In the genomic region with DNA sequence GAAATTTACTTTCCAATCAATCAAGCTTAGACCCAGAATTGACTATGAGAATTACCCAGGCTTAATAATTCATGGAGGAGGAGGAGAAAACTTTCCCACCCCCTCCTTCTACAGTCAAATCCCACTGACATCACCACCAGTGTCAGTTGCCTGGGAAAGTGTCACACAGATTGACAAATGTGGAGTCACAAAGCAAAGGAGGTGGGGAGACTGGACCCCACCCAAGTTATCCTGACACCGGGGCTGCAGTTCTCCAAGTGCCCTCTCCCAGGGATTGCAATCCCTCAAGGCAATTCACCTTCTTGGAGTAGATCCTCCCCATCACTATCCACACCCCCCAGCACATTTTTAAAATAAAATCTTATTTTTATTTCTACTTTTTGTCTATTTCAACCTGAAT, we compare ENCODE assay signal across 19 cellular contexts.
DNase-seq lines count a peak whose midpoint lies in the region; ATAC-seq and TF ChIP-seq lines count a peak whose summit lies in the region.
"Had no signal": no experiment of that assay in that cellular context is flagged by ENCODE, and none has a peak within 500 bp of the region (broad histone marks: within the 10 kb centered on the region; RNA-seq: fewer than 3 reads in every experiment).

No MANE protein-coding gene starts in this region.

- H4K20me1 ChIP-seq in IMR-90 (ENCODE audit: insufficient read depth, low read length) (no peaks in the 10 kb centered on the region), osteoblast (ENCODE audit: insufficient read depth, low read length) (no peaks in the 10 kb centered on the region)
- H4K20me1 ChIP-seq: BLaER1 treated with 17β-estradiol and CSF1 and Interleukin-3, amounts not matched to agents 10 nM and 100 nM had no signal

- no peak overlapping the region for H2AK5ac ChIP-seq in IMR-90 (ENCODE audit: low read depth, low read length)

- H3K4me3 ChIP-seq in IMR-90 (ENCODE audit: insufficient read depth, low read depth, low read length) (no peak overlapping the region), osteoblast (ENCODE audit: insufficient read depth, low read length) (no peak overlapping the region), aorta (ENCODE audit: low read length in 2 of 2) (no peak overlapping the region)
- H3K4me3 ChIP-seq: A549; BLaER1 treated with 17β-estradiol and CSF1 and Interleukin-3, amounts not matched to agents 10 nM and 100 nM had no signal

- TF ChIP-seq POLR2A in IMR-90 (IDR thresholded peaks at IDR 0.05; ENCODE audit: low read depth, low read length): no peak

- H3K4ac ChIP-seq in IMR-90 (ENCODE audit: low read depth, low read length): no peak overlapping the region

- no peak overlapping the region for H4K91ac ChIP-seq in IMR-90 (ENCODE audit: insufficient read depth, low read depth, low read length)

- POLR2A ChIA-PET in IMR-90 (lab: Charles Lee; ENCODE audit: unreplicated experiment): no interaction called here
- POLR2A ChIA-PET in WTC11 (lab: Charles Lee): no interaction called here

- H3K4me2 ChIP-seq in IMR-90 (ENCODE audit: low read depth, low read length) (no peak overlapping the region), osteoblast (ENCODE audit: insufficient read depth, low read length) (no peak overlapping the region)
- H3K4me2 ChIP-seq: A549; BLaER1 treated with 17β-estradiol and CSF1 and Interleukin-3, amounts not matched to agents 10 nM and 100 nM had no signal

- TF ChIP-seq CTCF in IMR-90 (conservative IDR thresholded peaks at IDR 0.05; ENCODE audit: low read depth, low read length) (no peak), WTC11 (IDR thresholded peaks at IDR 0.05) (no peak), osteoblast (IDR thresholded peaks at IDR 0.05; ENCODE audit: extremely low read depth, low read depth, low read length) (no peak)

- ATAC-seq in IMR-90 (ENCODE audit: low read depth) (no peak), WTC11 (no peak), HG02938 (IDR thresholded peaks at IDR 0.05; ENCODE audit: unreplicated experiment) (no peak), GM18858 (IDR thresholded peaks at IDR 0.05; ENCODE audit: unreplicated experiment) (no peak), aorta (ENCODE audit: low FRiP score) (no peak), GM19397 (IDR thresholded peaks at IDR 0.05; ENCODE audit: unreplicated experiment) (no peak)
- ATAC-seq: A549; CD8-positive, alpha-beta T cell had no signal

- no peak overlapping the region for H3K23ac ChIP-seq in IMR-90 (ENCODE audit: low read depth, low read length)

- H4K5ac ChIP-seq in IMR-90 (ENCODE audit: low read depth, low read length): no peak overlapping the region

- H3K27me3 Mint-ChIP-seq in WTC11 (ENCODE audit: low read depth): peaks cover 67% of the 10 kb centered on the region
- H3K27me3 Mint-ChIP-seq: B cell; CD4-positive, alpha-beta T cell had no signal

- peak overlapping the region in 1 of 2 experiments; percentile 40; a peak in 1 of 4 replicates for H4K8ac ChIP-seq in IMR-90 (ENCODE audit: low read depth in 2 of 2, low read length in 2 of 2)

- TF ChIP-seq RAD21 in IMR-90 (IDR thresholded peaks at IDR 0.05; ENCODE audit: low read length): no peak

- peaks cover 51% of the 10 kb centered on the region for H3K4me1 Mint-ChIP-seq in WTC11
- H3K4me1 Mint-ChIP-seq: B cell had no signal

- H3K9me3 Mint-ChIP-seq in WTC11: no peaks in the 10 kb centered on the region

- H3K36me3 Mint-ChIP-seq in WTC11: peaks cover 2% of the 10 kb centered on the region
- H3K36me3 Mint-ChIP-seq: CD8-positive, alpha-beta T cell had no signal

- no peak overlapping the region for H3K9ac ChIP-seq in IMR-90 (ENCODE audit: low read depth, low read length)
- H3K9ac ChIP-seq: BLaER1 treated with 17β-estradiol and CSF1 and Interleukin-3, amounts not matched to agents 10 nM and 100 nM had no signal

- H3K56ac ChIP-seq in IMR-90 (ENCODE audit: extremely low read depth, insufficient read depth, low read length): no peak overlapping the region

- H2AFZ ChIP-seq in IMR-90 (replicated peaks; ENCODE audit: low read length, poor library complexity): no peak overlapping the region
- no peak overlapping the region for H2AFZ ChIP-seq in osteoblast (ENCODE audit: low read length)

- H3K14ac ChIP-seq in IMR-90 (replicated peaks; ENCODE audit: low read depth, low read length): no peak overlapping the region

- H3K9me1 ChIP-seq in IMR-90 (ENCODE audit: insufficient read depth, low read length): no peaks in the 10 kb centered on the region

- H2BK20ac ChIP-seq in IMR-90 (ENCODE audit: low read depth, low read length): no peak overlapping the region

- no peak overlapping the region for H3K4me3 Mint-ChIP-seq in WTC11
- H3K4me3 Mint-ChIP-seq: B cell; CD4-positive, alpha-beta T cell; CD8-positive, alpha-beta T cell had no signal

- CTCF ChIA-PET in IMR-90 (lab: Yijun Ruan, JAX): interaction anchor here (0.9 kb wide), 1 partner anchor 13 kb away, joined by 4 read pairs; no protein-coding TSS in a partner anchor
- CTCF ChIA-PET in WTC11 (lab: Charles Lee): no interaction called here

- no peak overlapping the region for H2BK120ac ChIP-seq in IMR-90 (ENCODE audit: low read depth, low read length)

- no peak overlapping the region for H2AK9ac ChIP-seq in IMR-90 (replicated peaks; ENCODE audit: low read depth, low read length, poor library complexity)

- DNase-seq in IMR-90 (no peak), WTC11 (ENCODE audit: low spot score) (no peak), osteoblast (ENCODE audit: insufficient read length, low spot score, missing footprints) (peak; percentile 4), aorta (no peak)
- DNase-seq: 8988T; AML-193; Caco-2; Calu3; CD4-positive, alpha-beta T cell; CD8-positive, alpha-beta T cell; DMS79 treated with DMSO at 0.1 percent for 48 hours; GF-D8 had no signal

- no peak overlapping the region for H3K18ac ChIP-seq in IMR-90 (ENCODE audit: low read depth, low read length)

- no TSS peak for BruUV-seq in IMR-90 (replicated peaks; lab: Mats Ljungman, UMichigan)

- H3K36me3 ChIP-seq in IMR-90 (ENCODE audit: control insufficient read depth, insufficient read depth, low read length) (no peaks in the 10 kb centered on the region), osteoblast (ENCODE audit: insufficient read depth, low read length) (no peaks in the 10 kb centered on the region), aorta (ENCODE audit: control insufficient read depth in 1 of 2, insufficient read depth in 2 of 2, low read length in 1 of 2) (no peaks in the 10 kb centered on the region)
- H3K36me3 ChIP-seq: BLaER1 treated with 17β-estradiol and CSF1 and Interleukin-3, amounts not matched to agents 10 nM and 100 nM had no signal

- no peak overlapping the region for H3K27ac ChIP-seq in IMR-90 (ENCODE audit: insufficient read depth, low read length)
- H3K27ac ChIP-seq in osteoblast (ENCODE audit: low read depth, low read length): no peak overlapping the region
- H3K27ac ChIP-seq in aorta (ENCODE audit: low read depth in 1 of 2, low read length in 2 of 2): no peak overlapping the region
- H3K27ac ChIP-seq: A549; BLaER1 treated with 17β-estradiol and CSF1 and Interleukin-3, amounts not matched to agents 10 nM and 100 nM; C4-2B had no signal

- H2BK15ac ChIP-seq in IMR-90 (ENCODE audit: low read depth, low read length): no peak overlapping the region

- H3K27me3 ChIP-seq in IMR-90 (ENCODE audit: control insufficient read depth, insufficient read depth, low read length): no peaks in the 10 kb centered on the region; the same call in 1 of the 2 replicates
- no peaks in the 10 kb centered on the region for H3K27me3 ChIP-seq in osteoblast (ENCODE audit: insufficient read depth, low read length)
- H3K27me3 ChIP-seq in aorta (ENCODE audit: control insufficient read depth in 1 of 2, insufficient read depth in 2 of 2, low read length in 1 of 2): no peaks in the 10 kb centered on the region
- H3K27me3 ChIP-seq: BLaER1 treated with 17β-estradiol and CSF1 and Interleukin-3, amounts not matched to agents 10 nM and 100 nM had no signal

- H3K9me3 ChIP-seq in IMR-90 (ENCODE audit: control insufficient read depth, insufficient read depth, low read length) (no peaks in the 10 kb centered on the region), osteoblast (ENCODE audit: low read depth, low read length) (no peaks in the 10 kb centered on the region), aorta (ENCODE audit: control insufficient read depth, low read length) (no peaks in the 10 kb centered on the region)
- H3K9me3 ChIP-seq: A549; BLaER1 treated with 17β-estradiol and CSF1 and Interleukin-3, amounts not matched to agents 10 nM and 100 nM; Caco-2 had no signal

- in situ Hi-C loops in IMR-90 (cut with MboI; ENCODE audit: low sequenced_read_pairs): no loop called here

- H3K79me1 ChIP-seq in IMR-90 (ENCODE audit: low read depth in 1 of 2, low read length in 2 of 2): no peaks in the 10 kb centered on the region

- no peak overlapping the region for H3K27ac Mint-ChIP-seq in WTC11
- H3K27ac Mint-ChIP-seq: B cell; CD4-positive, alpha-beta T cell; CD8-positive, alpha-beta T cell had no signal

- no peaks in the 10 kb centered on the region for H3K4me1 ChIP-seq in IMR-90 (ENCODE audit: control insufficient read depth, insufficient read depth, low read length)
- no peaks in the 10 kb centered on the region for H3K4me1 ChIP-seq in osteoblast (ENCODE audit: insufficient read depth, low read length)
- H3K4me1 ChIP-seq in aorta (ENCODE audit: control insufficient read depth in 1 of 2, insufficient read depth in 2 of 2, low read length in 2 of 2): no peaks in the 10 kb centered on the region
- H3K4me1 ChIP-seq: A549; BLaER1 treated with 17β-estradiol and CSF1 and Interleukin-3, amounts not matched to agents 10 nM and 100 nM; Caco-2 had no signal

- H2BK5ac ChIP-seq in IMR-90 (ENCODE audit: low read depth, low read length, poor library complexity, severe bottlenecking): peak overlapping the region; percentile 31

- intact Hi-C loops in IMR-90 (cut with micrococcal nuclease) (no loop called here), aorta (cut with DNase I) (no loop called here)

- dilution Hi-C loops in IMR-90 (cut with HindIII; ENCODE audit: low sequenced_read_pairs, unreplicated experiment): no loop called here

- WGBS in IMR-90 (ENCODE audit: extremely low coverage in 2 of 2, insufficient read length in 1 of 2), 2 experiments: no CpG with 5 or more reads among the region's 1 CpG
- 46 to 50% methylated on average over 1 of the region's 1 CpG for WGBS in aorta, 2 donors

- no peaks in the 10 kb centered on the region for H3K79me2 ChIP-seq in osteoblast (ENCODE audit: insufficient read depth, low read length)

TF ChIP-seq in IMR-90, 13 proteins besides CTCF, POLR2A, EP300 and RAD21 (continues in another document):
- TF ChIP-seq RFX5 (IDR thresholded peaks at IDR 0.05; ENCODE audit: low read depth, low read length) (no peak), MAFK (IDR thresholded peaks at IDR 0.05; ENCODE audit: low read depth, low read length) (no peak)

TF ChIP-seq in WTC11, 78 proteins besides CTCF, POLR2A, EP300 and RAD21 (continues in another document):
- no peak for TF ChIP-seq JUN (CRISPR knock-in tag; IDR thresholded peaks at IDR 0.05)
- TF ChIP-seq, protein P1, sequence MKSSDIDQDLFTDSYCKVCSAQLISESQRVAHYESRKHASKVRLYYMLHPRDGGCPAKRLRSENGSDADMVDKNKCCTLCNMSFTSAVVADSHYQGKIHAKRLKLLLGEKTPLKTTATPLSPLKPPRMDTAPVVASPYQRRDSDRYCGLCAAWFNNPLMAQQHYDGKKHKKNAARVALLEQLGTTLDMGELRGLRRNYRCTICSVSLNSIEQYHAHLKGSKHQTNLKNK (CRISPR knock-in tag; IDR thresholded peaks at IDR 0.05): peak; percentile 77; the same call in 1 of the 2 replicates
